ENCODE assay signal across 21 cellular contexts in genomic region chr2:173982182-173982714, GRCh38. TPM values are rescaled to one million over a fixed set of nuclear protein-coding genes. Genes with fewer than 3 reads are reported as not detected.
A peak's percentile ranks its signal among the peaks of the same experiment; 100 is the strongest.
DNase-seq lines count a peak whose midpoint lies in the region; ATAC-seq, FAIRE-seq and TF ChIP-seq lines count a peak whose summit lies in the region.
"Had no signal": no experiment of that assay in that cellular context is flagged by ENCODE, and none has a peak within 500 bp of the region (broad histone marks: within the 10 kb centered on the region; RNA-seq: fewer than 3 reads in every experiment).

No MANE protein-coding gene starts in this region.

- no peaks in the 10 kb centered on the region for H3K36me3 Mint-ChIP-seq in activated naive CD8-positive, alpha-beta T cell
- no peaks in the 10 kb centered on the region for H3K36me3 Mint-ChIP-seq in activated naive CD8-positive, alpha-beta T cell treated with anti-CD3 and anti-CD28 coated beads for 36 hours
- H3K36me3 Mint-ChIP-seq in astrocyte (ENCODE audit: low read depth, unreplicated experiment) = no peaks in the 10 kb centered on the region
- H3K36me3 Mint-ChIP-seq in mesothelial cell of epicardium = no peaks in the 10 kb centered on the region
- H3K36me3 Mint-ChIP-seq: activated CD8-positive, alpha-beta memory T cell treated with anti-CD3 and anti-CD28 coated beads, Interleukin-2, amount 10 ng/mL, durations not matched to agents 7 days and 5 days; CD8-positive, alpha-beta T cell; IgD-negative memory B cell; naive thymus-derived CD4-positive, alpha-beta T cell had no signal

- DNase-seq in activated naive CD8-positive, alpha-beta T cell treated with anti-CD3 and anti-CD28 coated beads for 36 hours = no peak
- DNase-seq in astrocyte (ENCODE audit: low read depth) = no peak
- DNase-seq in mesothelial cell of epicardium (ENCODE audit: low spot score in 2 of 2, unreplicated experiment in 2 of 2) = no peak
- no peak for DNase-seq in stimulated activated CD8-positive, alpha-beta memory T cell treated with anti-CD3 and anti-CD28 coated beads, Interleukin-4, amount 100 ng/mL, for 48 hours
- no peak for DNase-seq in NCI-H345 treated with DMSO at 0.1 percent for 48 hours (lab: John Stamatoyannopoulos, UW; ENCODE audit: unreplicated experiment)
- DNase-seq: activated CD8-positive, alpha-beta memory T cell treated with anti-CD3 and anti-CD28 coated beads, Interleukin-2, amount 10 ng/mL, durations not matched to agents 7 days and 5 days; activated gamma-delta T cell treated with Interleukin-2 at 50 U/mL for 16 hours; CD8-positive, alpha-beta T cell; DMS53; islet precursor cell; naive thymus-derived CD4-positive, alpha-beta T cell; NCI-H187 treated with DMSO at 0.1 percent for 48 hours had no signal

- no peak overlapping the region for H3K4me3 Mint-ChIP-seq in activated naive CD8-positive, alpha-beta T cell
- no peak overlapping the region for H3K4me3 Mint-ChIP-seq in activated naive CD8-positive, alpha-beta T cell treated with anti-CD3 and anti-CD28 coated beads for 36 hours
- H3K4me3 Mint-ChIP-seq in astrocyte (ENCODE audit: unreplicated experiment) (no peak overlapping the region), mesothelial cell of epicardium (no peak overlapping the region)
- H3K4me3 Mint-ChIP-seq: activated CD8-positive, alpha-beta memory T cell treated with anti-CD3 and anti-CD28 coated beads, Interleukin-2, amount 10 ng/mL, durations not matched to agents 7 days and 5 days; CD8-positive, alpha-beta T cell; dendritic cell treated with granulocyte-macrophage colony-stimulating factor and Interleukin-4, amounts not matched to agents 40 ng/mL and 50 ng/mL, for 4 days; IgD-negative memory B cell; naive thymus-derived CD4-positive, alpha-beta T cell had no signal

- no peaks in the 10 kb centered on the region for H3K27me3 ChIP-seq in astrocyte (ENCODE audit: insufficient read depth, low read length)
- H3K27me3 ChIP-seq: uterus had no signal

- no peak overlapping the region for H3K4me3 ChIP-seq in astrocyte (ENCODE audit: insufficient read depth, low read depth, low read length)
- H3K4me3 ChIP-seq: GM12878, lung, uterus had no signal

- H2AFZ ChIP-seq in astrocyte (ENCODE audit: low read depth, low read length) = no peak overlapping the region

- no peaks in the 10 kb centered on the region for H3K9me3 ChIP-seq in astrocyte (ENCODE audit: insufficient read depth, low read depth, low read length)
- H3K9me3 ChIP-seq: uterus had no signal

- peaks cover 14% of the 10 kb centered on the region for H3K4me1 Mint-ChIP-seq in activated naive CD8-positive, alpha-beta T cell (ENCODE audit: low read depth)
- H3K4me1 Mint-ChIP-seq in activated naive CD8-positive, alpha-beta T cell treated with anti-CD3 and anti-CD28 coated beads for 36 hours = peaks cover 11% of the 10 kb centered on the region
- peaks cover 9% of the 10 kb centered on the region for H3K4me1 Mint-ChIP-seq in astrocyte (ENCODE audit: low read depth, unreplicated experiment)
- peaks cover 35% of the 10 kb centered on the region for H3K4me1 Mint-ChIP-seq in mesothelial cell of epicardium
- H3K4me1 Mint-ChIP-seq: activated CD8-positive, alpha-beta memory T cell treated with anti-CD3 and anti-CD28 coated beads, Interleukin-2, amount 10 ng/mL, durations not matched to agents 7 days and 5 days had no signal

- H3K9ac ChIP-seq in astrocyte (ENCODE audit: low read length) = no peak overlapping the region

- peaks cover 12% of the 10 kb centered on the region for H3K4me1 ChIP-seq in astrocyte (ENCODE audit: insufficient read depth, low read length)

- H3K79me2 ChIP-seq in astrocyte (ENCODE audit: insufficient read depth, low read length) = no peaks in the 10 kb centered on the region

- no peaks in the 10 kb centered on the region for H3K36me3 ChIP-seq in astrocyte (ENCODE audit: insufficient read depth, low read length)
- H3K36me3 ChIP-seq: uterus had no signal

- peak overlapping the region; percentile 24 for H3K4me2 ChIP-seq in astrocyte (ENCODE audit: low read length)

- ATAC-seq in HG03354 (IDR thresholded peaks at IDR 0.05; ENCODE audit: poor library complexity, severe bottlenecking, unreplicated experiment) = no peak
- ATAC-seq in GM21381 (IDR thresholded peaks at IDR 0.05; ENCODE audit: unreplicated experiment) = no peak
- ATAC-seq: activated CD8-positive, alpha-beta memory T cell treated with anti-CD3 and anti-CD28 coated beads, Interleukin-2, amount 10 ng/mL, durations not matched to agents 7 days and 5 days; CD8-positive, alpha-beta T cell; GM12878; naive thymus-derived CD4-positive, alpha-beta T cell had no signal

- TF ChIP-seq CTCF in astrocyte (IDR thresholded peaks at IDR 0.05; ENCODE audit: insufficient read depth, low read depth, low read length) (no peak), mesothelial cell of epicardium (IDR thresholded peaks at IDR 0.05; ENCODE audit: unreplicated experiment) (no peak)

- H4K20me1 ChIP-seq in astrocyte (ENCODE audit: insufficient read depth, low read length) = no peaks in the 10 kb centered on the region

- peaks cover 2% of the 10 kb centered on the region for H3K27me3 Mint-ChIP-seq in activated naive CD8-positive, alpha-beta T cell
- H3K27me3 Mint-ChIP-seq in activated naive CD8-positive, alpha-beta T cell treated with anti-CD3 and anti-CD28 coated beads for 36 hours = no peaks in the 10 kb centered on the region
- H3K27me3 Mint-ChIP-seq in astrocyte (ENCODE audit: low read depth, unreplicated experiment) (no peaks in the 10 kb centered on the region), mesothelial cell of epicardium (ENCODE audit: low read depth) (no peaks in the 10 kb centered on the region)
- H3K27me3 Mint-ChIP-seq: activated CD8-positive, alpha-beta memory T cell treated with anti-CD3 and anti-CD28 coated beads, Interleukin-2, amount 10 ng/mL, durations not matched to agents 7 days and 5 days; dendritic cell treated with granulocyte-macrophage colony-stimulating factor and Interleukin-4, amounts not matched to agents 40 ng/mL and 50 ng/mL, for 4 days; IgD-negative memory B cell had no signal

- peak overlapping the region; percentile 75 for H3K27ac Mint-ChIP-seq in activated naive CD8-positive, alpha-beta T cell
- no peak overlapping the region for H3K27ac Mint-ChIP-seq in activated naive CD8-positive, alpha-beta T cell treated with anti-CD3 and anti-CD28 coated beads for 36 hours
- no peak overlapping the region for H3K27ac Mint-ChIP-seq in astrocyte (ENCODE audit: unreplicated experiment)
- H3K27ac Mint-ChIP-seq in mesothelial cell of epicardium = peak overlapping the region; percentile 84
- H3K27ac Mint-ChIP-seq: activated CD8-positive, alpha-beta memory T cell treated with anti-CD3 and anti-CD28 coated beads, Interleukin-2, amount 10 ng/mL, durations not matched to agents 7 days and 5 days; CD8-positive, alpha-beta T cell; dendritic cell treated with granulocyte-macrophage colony-stimulating factor and Interleukin-4, amounts not matched to agents 40 ng/mL and 50 ng/mL, for 4 days; IgD-negative memory B cell; naive thymus-derived CD4-positive, alpha-beta T cell had no signal

- no peak overlapping the region for H3K27ac ChIP-seq in astrocyte (ENCODE audit: low read depth, low read length)

- H3K9me3 Mint-ChIP-seq in activated naive CD8-positive, alpha-beta T cell (ENCODE audit: low read depth) = no peaks in the 10 kb centered on the region
- H3K9me3 Mint-ChIP-seq in activated naive CD8-positive, alpha-beta T cell treated with anti-CD3 and anti-CD28 coated beads for 36 hours = no peaks in the 10 kb centered on the region
- H3K9me3 Mint-ChIP-seq in astrocyte (ENCODE audit: unreplicated experiment) (no peaks in the 10 kb centered on the region), mesothelial cell of epicardium (peaks cover 4% of the 10 kb centered on the region)
- H3K9me3 Mint-ChIP-seq: CD8-positive, alpha-beta T cell; dendritic cell treated with granulocyte-macrophage colony-stimulating factor and Interleukin-4, amounts not matched to agents 40 ng/mL and 50 ng/mL, for 4 days; IgD-negative memory B cell had no signal

- FAIRE-seq in astrocyte (lab: Jason Lieb, UNC) = no peak
- FAIRE-seq: endothelial cell of umbilical vein, GM12878 had no signal

RNA-seq across cellular contexts. Expression of gene SP3, which starts 17.1 kb away (rescaled TPM):
- total RNA-seq in activated naive CD8-positive, alpha-beta T cell treated with anti-CD3 and anti-CD28 coated beads for 36 hours = 10 to 100 TPM; 84.7 to 86.8 TPM
- total RNA-seq in astrocyte = 58.8 and 59.6 TPM in 2 replicates
- total RNA-seq in mesothelial cell of epicardium = 106 to 113 TPM (median 110 TPM) in 3 replicates

Comparison
In these comparisons a context has a peak if more than half of its experiments do, and no peak if none do; other contexts are left out.
1. H3K27ac Mint-ChIP-seq: peak in activated naive CD8-positive, alpha-beta T cell (single experiment) and mesothelial cell of epicardium (single experiment); none in activated naive CD8-positive, alpha-beta T cell treated with anti-CD3 and anti-CD28 coated beads for 36 hours (single experiment) and astrocyte (single experiment).